ENCODE assay signal across 8 cellular contexts in the genomic region with DNA sequence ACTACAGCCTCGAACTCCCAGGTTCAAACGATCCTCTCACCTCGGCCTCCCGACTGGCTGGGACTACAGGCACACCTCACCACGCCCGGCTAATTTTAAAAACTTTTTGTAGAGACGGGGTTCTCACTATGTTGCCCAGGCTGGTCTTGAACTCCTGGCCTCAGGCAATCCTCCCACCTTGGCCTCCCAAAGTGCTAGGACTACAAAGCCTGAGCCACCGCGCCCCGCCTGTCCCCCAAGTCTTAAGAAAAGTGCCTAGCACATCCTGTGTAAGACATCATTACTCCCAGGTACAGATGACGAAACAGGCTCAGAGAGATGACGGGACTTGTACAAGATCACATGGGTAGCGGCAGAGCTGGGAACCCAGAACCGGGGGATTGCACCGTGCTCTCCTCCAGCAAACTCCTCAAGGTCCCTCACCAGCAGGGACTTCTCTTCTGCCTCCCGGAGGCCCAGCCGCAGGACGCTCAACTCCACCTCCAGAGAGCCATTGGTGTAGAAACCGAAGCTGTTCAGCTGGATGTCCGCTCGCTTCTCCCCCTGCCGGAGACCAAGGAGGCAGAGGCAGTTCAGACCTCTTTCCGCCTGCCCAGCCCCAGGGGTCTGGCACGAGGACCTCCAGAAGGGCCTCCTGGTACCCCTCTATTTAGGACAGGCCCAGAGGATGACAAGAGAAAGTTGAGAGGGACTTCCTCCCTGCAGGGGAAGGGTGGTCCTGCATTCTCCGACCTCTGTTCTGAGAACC. TPM values are rescaled to one million over a fixed set of nuclear protein-coding genes. Genes with fewer than 3 reads are reported as not detected.
DNase-seq lines count a peak whose midpoint lies in the region; ATAC-seq and TF ChIP-seq lines count a peak whose summit lies in the region.

No MANE protein-coding gene starts in this region.

- TSS peak; percentile 70 for BruUV-seq in OCI-LY7 (replicated peaks; lab: Mats Ljungman, UMichigan)

- peak overlapping the region; percentile 83 for H3K4me3 ChIP-seq in OCI-LY7 (ENCODE audit: low read depth, low read length, poor library complexity, severe bottlenecking)
- peak overlapping the region; percentile 99 for H3K4me3 ChIP-seq in epithelial cell of proximal tubule (ENCODE audit: low read depth, low read length)

- no peak for ATAC-seq in GM18873 (IDR thresholded peaks at IDR 0.05; ENCODE audit: low FRiP score, unreplicated experiment)

- peak overlapping the region; percentile 74 for H3K27ac ChIP-seq in OCI-LY7 (ENCODE audit: low read depth, low read length, poor library complexity, severe bottlenecking)

- H3K4me1 ChIP-seq in OCI-LY7 (ENCODE audit: insufficient read depth, low read length, poor library complexity, severe bottlenecking): peaks cover 45% of the 10 kb centered on the region

- DNase-seq in AML-193 (lab: John Stamatoyannopoulos, UW) (peak; percentile 78 to 79), GOT3 (lab: John Stamatoyannopoulos, UW) (peak; percentile 58), OCI-LY7 (ENCODE audit: low spot score) (peak; percentile 90), activated T-cell treated with anti-CD3 and anti-CD28 coated beads for 48 hours (ENCODE audit: low read depth) (peak; percentile 60), epithelial cell of proximal tubule (ENCODE audit: low read depth) (no peak), mucosa of gallbladder (ENCODE audit: low spot score) (peak; percentile 82)
- peak; percentile 55 to 70 for DNase-seq in stimulated activated CD8-positive, alpha-beta memory T cell treated with anti-CD3 and anti-CD28 coated beads, Interleukin-7, amount 100 ng/mL, for 48 hours (ENCODE audit: extremely low read depth in 1 of 2, low read depth in 1 of 2)

- peak overlapping the region; percentile 85 for H3K4me2 ChIP-seq in OCI-LY7 (ENCODE audit: low read length)

- POLR2A ChIA-PET in OCI-LY7 (lab: Charles Lee): interaction anchor here (0.6 to 1.1 kb wide), 2 partner anchors 14 to 20 kb away, joined by 3 to 4 read pairs; no protein-coding TSS in a partner anchor

- no peaks in the 10 kb centered on the region for H3K9me3 ChIP-seq in OCI-LY7 (ENCODE audit: low read length)

- TF ChIP-seq CTCF in OCI-LY7 (conservative IDR thresholded peaks at IDR 0.05; ENCODE audit: low read length): peak; percentile 87
- peak; percentile 72 for TF ChIP-seq CTCF in epithelial cell of proximal tubule (conservative IDR thresholded peaks at IDR 0.05; ENCODE audit: low read depth, low read length)

- H3K36me3 ChIP-seq in OCI-LY7 (ENCODE audit: insufficient read depth, low read length): no peaks in the 10 kb centered on the region

- H2AFZ ChIP-seq in OCI-LY7 (ENCODE audit: low read length): peak overlapping the region; percentile 26; the same call in 1 of the 2 replicates

- peaks cover 13% of the 10 kb centered on the region; the same call in 1 of the 2 replicates for H3K79me2 ChIP-seq in OCI-LY7 (ENCODE audit: insufficient read depth, low read depth, low read length)

- no peaks in the 10 kb centered on the region for H3K9me2 ChIP-seq in OCI-LY7 (ENCODE audit: insufficient read depth, low read length)

- CTCF ChIA-PET in OCI-LY7 (lab: Charles Lee; ENCODE audit: unreplicated experiment): interaction anchor here (1.7 kb wide), 1 partner anchor 127 kb away, joined by 5 read pairs; no protein-coding TSS in a partner anchor

- intact Hi-C loops in OCI-LY7 (cut with micrococcal nuclease; ENCODE audit: unreplicated experiment): loop anchor here (2.0 to 5.0 kb wide), 4 partner anchors 104 to 364 kb away; a partner anchor contains a TSS

- H4K20me1 ChIP-seq in OCI-LY7 (ENCODE audit: insufficient read depth, low read length): no peaks in the 10 kb centered on the region

RNA-seq across cellular contexts. Expression of a gene that starts 1.0 kb away (rescaled TPM):
- total RNA-seq in OCI-LY7 (2014; rRNA removed; shearing (Covaris generic)): 77.5 and 88.3 TPM in 2 replicates
- 63.2 and 73.2 TPM in 2 replicates for total RNA-seq in OCI-LY7 (2022)
- 29.3 and 58.2 TPM in 2 replicates for total RNA-seq in epithelial cell of proximal tubule
- 137 TPM for total RNA-seq in mucosa of gallbladder

RNA-seq across cellular contexts. Expression of a gene that starts 3.1 kb away (rescaled TPM):
- 16.1 and 22.2 TPM in 2 replicates for total RNA-seq in OCI-LY7 (2014; rRNA removed; shearing (Covaris generic))
- total RNA-seq in OCI-LY7 (2022): 19.9 TPM in 2 replicates
- 43.5 and 62.4 TPM in 2 replicates for total RNA-seq in epithelial cell of proximal tubule
- 68.9 TPM for total RNA-seq in mucosa of gallbladder

RNA-seq across cellular contexts. Expression of a gene that starts 15.9 kb away (rescaled TPM):
- total RNA-seq in OCI-LY7 (2014; rRNA removed; shearing (Covaris generic)): 0.13 and 0.57 TPM in 2 replicates
- 0.74 TPM in 1 of 2 replicates, not detected in the other for total RNA-seq in OCI-LY7 (2022)
- 10.0 and 16.1 TPM in 2 replicates for total RNA-seq in epithelial cell of proximal tubule
- total RNA-seq in mucosa of gallbladder: 486 TPM

RNA-seq across cellular contexts. Expression of a gene that starts 30.9 kb away (rescaled TPM):
- 7.8 and 8.5 TPM in 2 replicates for total RNA-seq in OCI-LY7 (2014; rRNA removed; shearing (Covaris generic))
- total RNA-seq in OCI-LY7 (2022) (9.8 and 13.3 TPM in 2 replicates), epithelial cell of proximal tubule (26.6 and 27.6 TPM in 2 replicates), mucosa of gallbladder (28.2 TPM)

RNA-seq across cellular contexts. Expression of a gene that starts 36.2 kb away (rescaled TPM):
- total RNA-seq in OCI-LY7 (2014; rRNA removed; shearing (Covaris generic)): 76.1 and 90.7 TPM in 2 replicates
- 92.7 and 107 TPM in 2 replicates for total RNA-seq in OCI-LY7 (2022)
- 1.3 and 1.4 TPM in 2 replicates for total RNA-seq in epithelial cell of proximal tubule
- total RNA-seq in mucosa of gallbladder: 12.7 TPM

Comparison
In these comparisons a context has a peak if more than half of its experiments do, and no peak if none do; other contexts are left out.
1. RNA of a gene that starts 15.9 kb away (total RNA-seq): 486 TPM in mucosa of gallbladder (single experiment); 10.0 to 16.1 TPM in epithelial cell of proximal tubule and 0.13 to 0.74 TPM in OCI-LY7; every median in the first group is over 10 times any median in the second.